2 cellular contexts compared by ENCODE assay signal in the genomic region with DNA sequence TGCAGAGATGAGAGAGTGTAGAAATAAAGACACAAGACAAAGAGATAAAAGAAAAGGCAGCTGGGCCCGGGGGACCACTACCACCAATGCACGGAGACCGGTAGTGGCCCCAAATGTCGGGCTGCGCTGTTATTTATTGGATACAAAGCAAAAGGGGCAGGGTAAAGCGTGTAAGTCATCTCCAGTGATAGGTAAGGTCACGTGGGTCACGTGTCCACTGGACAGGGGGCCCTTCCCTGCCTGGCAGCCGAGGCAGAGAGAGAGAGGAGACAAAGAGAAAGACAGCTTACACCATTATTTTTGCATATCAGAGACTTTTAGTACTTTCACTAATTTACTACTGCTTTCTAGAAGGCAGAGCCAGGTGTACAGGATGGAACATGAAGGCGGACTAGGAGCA. TPM values are rescaled to one million over a fixed set of nuclear protein-coding genes. Genes with fewer than 3 reads are reported as not detected.
DNase-seq lines count a peak whose midpoint lies in the region; ATAC-seq, FAIRE-seq and TF ChIP-seq lines count a peak whose summit lies in the region.
"Not testable (repeated sequence)": the region's sequence is repeated elsewhere in the genome, so short reads cannot be mapped to it uniquely, and the experiment has no call there.

No MANE protein-coding gene starts in this region.

- not testable (repeated sequence) for H3K9me3 ChIP-seq in GM12878 (replicated peaks; ENCODE audit: control insufficient read depth, insufficient read depth, low read length)

- H3K27me3 ChIP-seq in GM12878 (replicated peaks in 1 of 2; ENCODE audit: control insufficient read depth in 2 of 2, insufficient read depth in 2 of 2, low read length in 1 of 2) = not testable (repeated sequence)

- H3K9ac ChIP-seq in GM12878 (ENCODE audit: control insufficient read depth, insufficient read depth, low read length) = not testable (repeated sequence)

- not testable (repeated sequence) for H3K4me1 ChIP-seq in GM12878 (ENCODE audit: control insufficient read depth, insufficient read depth, low read length)

- H2AFZ ChIP-seq in GM12878 (ENCODE audit: control insufficient read depth, low read depth, low read length) = not testable (repeated sequence)

- RAD21 ChIA-PET in GM12878 (lab: Charles Lee; ENCODE audit: unreplicated experiment) = not testable (repeated sequence)

- 55% methylated on average over 10 of the region's 10 CpGs for WGBS in GM12878 (ENCODE audit: insufficient coverage, insufficient replicate concordance, low lambda C conversion rate, missing lambda C conversion rate)

- not testable (repeated sequence) for ATAC-seq in GM12878

- peaks cover 24% of the 10 kb centered on the region for H3K36me3 Mint-ChIP-seq in endothelial cell (ENCODE audit: low read depth, unreplicated experiment)

- in situ Hi-C loops in GM12878 (cut with MboI) = not testable (repeated sequence)

- DNase-seq in GM12878 (ENCODE audit: low read depth, low spot score); endothelial cell (ENCODE audit: low spot score): not testable (repeated sequence)

- H3K27ac ChIP-seq in GM12878 (ENCODE audit: control insufficient read depth, insufficient read depth) = not testable (repeated sequence)

- not testable (repeated sequence) for TF ChIP-seq RAD21 in GM12878 (IDR thresholded peaks at IDR 0.05; ENCODE audit: insufficient read depth, low read depth, low read length)

- not testable (repeated sequence) for H3K4me1 Mint-ChIP-seq in endothelial cell (ENCODE audit: unreplicated experiment)

- H3K4me3 Mint-ChIP-seq in endothelial cell (ENCODE audit: unreplicated experiment) = peak overlapping the region; percentile 51

- not testable (repeated sequence) for FAIRE-seq in GM12878 (lab: Jason Lieb, UNC)

- POLR2A ChIA-PET in GM12878 (lab: Charles Lee) = not testable (repeated sequence)

- not testable (repeated sequence) for H3K79me2 ChIP-seq in GM12878 (ENCODE audit: control insufficient read depth, insufficient read depth, low read length)

- not testable (repeated sequence) for TF ChIP-seq POLR2A in GM12878 (IDR thresholded peaks at IDR 0.05; ENCODE audit: low read depth, low read length)

- H3K4me2 ChIP-seq in GM12878 (ENCODE audit: control insufficient read depth, insufficient read depth) = not testable (repeated sequence)

- TF ChIP-seq CTCF in GM12878 (IDR thresholded peaks at IDR 0.05 in 2 of 3, conservative IDR thresholded peaks at IDR 0.05 in 1 of 3; ENCODE audit: control insufficient read depth in 2 of 3, extremely low read depth in 1 of 3, insufficient read depth in 1 of 3, low read depth in 3 of 3, low read length in 3 of 3); endothelial cell (IDR thresholded peaks at IDR 0.05; ENCODE audit: unreplicated experiment): not testable (repeated sequence)

- H3K27ac Mint-ChIP-seq in endothelial cell (ENCODE audit: unreplicated experiment) = not testable (repeated sequence)

- H3K9me3 Mint-ChIP-seq in endothelial cell (ENCODE audit: unreplicated experiment) = not testable (repeated sequence)

- TF ChIP-seq EP300 in GM12878 (IDR thresholded peaks at IDR 0.05; ENCODE audit: borderline replicate concordance in 1 of 2, control insufficient read depth in 1 of 2, low read depth in 2 of 2, low read length in 2 of 2) = not testable (repeated sequence)

- H4K20me1 ChIP-seq in GM12878 (ENCODE audit: control insufficient read depth, insufficient read depth) = not testable (repeated sequence)

- not testable (repeated sequence) for BruUV-seq in GM12878 (replicated peaks; lab: Mats Ljungman, UMichigan)

- intact Hi-C loops in GM12878 (cut with micrococcal nuclease; ENCODE audit: unreplicated experiment) = not testable (repeated sequence)

- H3K36me3 ChIP-seq in GM12878 (ENCODE audit: control insufficient read depth in 2 of 2, insufficient read depth in 2 of 2, low read length in 1 of 2) = not testable (repeated sequence)

- SMC1A ChIA-PET in GM12878 (lab: Charles Lee; ENCODE audit: uncharacterized antibody, unreplicated experiment) = interaction anchor here (1.8 kb wide), 1 partner anchor 164 kb away, joined by 5 read pairs; no protein-coding TSS in a partner anchor

- not testable (repeated sequence) for H3K27me3 Mint-ChIP-seq in endothelial cell (ENCODE audit: unreplicated experiment)

- CTCF ChIA-PET in GM12878 (lab: Yijun Ruan, JAX) = interaction anchor here (1.5 kb wide), 1 partner anchor 165 kb away, joined by 3 read pairs; no protein-coding TSS in a partner anchor

- not testable (repeated sequence) for H3K4me3 ChIP-seq in GM12878

TF ChIP-seq in GM12878, 131 proteins besides CTCF, POLR2A, EP300 and RAD21:
- TF ChIP-seq RAD51 (IDR thresholded peaks at IDR 0.05) (peak; percentile 79), BHLHE40 (IDR thresholded peaks at IDR 0.05; ENCODE audit: borderline replicate concordance in 1 of 2, low read depth in 2 of 2, low read length in 1 of 2) (peak in 1 of 2 experiments; percentile 52; a peak in 1 of 4 replicates)

RNA-seq across cellular contexts. Expression of gene ZNF525, which starts 5.4 kb away (rescaled TPM):
- 123 and 129 TPM in 2 replicates for total RNA-seq in GM12878 (2013; cell fraction: nucleolus; rRNA removed)
- total RNA-seq in GM12878 (2014; rRNA removed) (12.4 and 14.6 TPM in 2 replicates), GM12878 (2014; rRNA removed; fragmentation: Illumina TruSeq; extraction: Trizol) (18.1 and 18.9 TPM in 2 replicates), GM12878 (2021) (11.9 and 14.1 TPM in 2 replicates), endothelial cell (ENCODE audit: unreplicated experiment) (8.6 TPM)
- 6.5 TPM for polyA plus RNA-seq in GM12878 (2011; ENCODE audit: low read depth)
- polyA plus RNA-seq in GM12878 (2011; rRNA removed) (25.8 and 50.6 TPM in 2 replicates), GM12878 (2014; fragmentation: Illumina TruSeq; extraction: Trizol) (11.2 and 21.1 TPM in 2 replicates), GM12878 (2014; fragmentation: Nextera tagmentation; extraction: Ambion mirVana) (1 to 10 TPM; 3.0 to 4.0 TPM), GM12878 (2014; rRNA removed) (7.6 TPM in 2 replicates), GM12878 (2016; fragmentation: Nextera tagmentation; extraction: Ambion mirVana) (1 to 10 TPM; 7.1 TPM)
- polyA plus RNA-seq in GM12878 (2011; cell fraction: cytosol; rRNA removed) = 8.4 and 8.5 TPM in 2 replicates
- polyA plus RNA-seq in GM12878 (2011; cell fraction: nucleus; rRNA removed) = 35.3 and 38.5 TPM in 2 replicates
- 7.7 and 14.3 TPM in 2 replicates for polyA plus RNA-seq in GM12878 (2012)
- polyA minus RNA-seq in GM12878 (2011; rRNA and poly(A)+ RNA removed) = 26.3 and 38.7 TPM in 2 replicates
- polyA minus RNA-seq in GM12878 (2011; cell fraction: cytosol; rRNA and poly(A)+ RNA removed) = 10.2 and 11.2 TPM in 2 replicates
- polyA minus RNA-seq in GM12878 (2011; cell fraction: nucleus; rRNA and poly(A)+ RNA removed) = 18.5 and 23.2 TPM in 2 replicates

RNA-seq across cellular contexts. Expression of gene ZNF845, which starts 26.5 kb away (rescaled TPM):
- total RNA-seq in GM12878 (2013; cell fraction: nucleolus; rRNA removed) = 34.7 and 36.6 TPM in 2 replicates
- total RNA-seq in GM12878 (2014; rRNA removed) (4.1 and 5.2 TPM in 2 replicates), GM12878 (2014; rRNA removed; fragmentation: Illumina TruSeq; extraction: Trizol) (7.6 and 8.2 TPM in 2 replicates), GM12878 (2021) (3.6 and 4.2 TPM in 2 replicates), endothelial cell (ENCODE audit: unreplicated experiment) (8.6 TPM)
- polyA plus RNA-seq in GM12878 (2011; ENCODE audit: low read depth) = 2.3 TPM
- polyA plus RNA-seq in GM12878 (2011; rRNA removed) (6.0 and 10.7 TPM in 2 replicates), GM12878 (2014; fragmentation: Illumina TruSeq; extraction: Trizol) (4.2 and 4.3 TPM in 2 replicates), GM12878 (2014; fragmentation: Nextera tagmentation; extraction: Ambion mirVana) (under 1 TPM; 0.58 to 0.66 TPM), GM12878 (2014; rRNA removed) (1.6 and 2.3 TPM in 2 replicates), GM12878 (2016; fragmentation: Nextera tagmentation; extraction: Ambion mirVana) (1 to 10 TPM; 3.7 to 4.1 TPM)
- 1.6 and 2.0 TPM in 2 replicates for polyA plus RNA-seq in GM12878 (2011; cell fraction: cytosol; rRNA removed)
- 6.4 and 6.9 TPM in 2 replicates for polyA plus RNA-seq in GM12878 (2011; cell fraction: nucleus; rRNA removed)
- polyA plus RNA-seq in GM12878 (2012) = 3.2 and 3.7 TPM in 2 replicates
- polyA minus RNA-seq in GM12878 (2011; rRNA and poly(A)+ RNA removed) = 9.5 and 19.6 TPM in 2 replicates
- 4.7 and 5.4 TPM in 2 replicates for polyA minus RNA-seq in GM12878 (2011; cell fraction: cytosol; rRNA and poly(A)+ RNA removed)
- 5.7 and 7.7 TPM in 2 replicates for polyA minus RNA-seq in GM12878 (2011; cell fraction: nucleus; rRNA and poly(A)+ RNA removed)

RNA-seq across cellular contexts. Expression of gene ZNF765, which starts 34.9 kb away (rescaled TPM):
- total RNA-seq in GM12878 (2013; cell fraction: nucleolus; rRNA removed) = 102 and 107 TPM in 2 replicates
- total RNA-seq in GM12878 (2014; rRNA removed) (8.0 and 8.7 TPM in 2 replicates), GM12878 (2014; rRNA removed; fragmentation: Illumina TruSeq; extraction: Trizol) (12.6 and 13.4 TPM in 2 replicates), GM12878 (2021) (6.3 and 7.9 TPM in 2 replicates), endothelial cell (ENCODE audit: unreplicated experiment) (17.8 TPM)
- polyA plus RNA-seq in GM12878 (2011; ENCODE audit: low read depth) = 5.0 TPM
- polyA plus RNA-seq in GM12878 (2011; rRNA removed) (12.7 and 17.1 TPM in 2 replicates), GM12878 (2014; fragmentation: Illumina TruSeq; extraction: Trizol) (5.7 and 7.4 TPM in 2 replicates), GM12878 (2014; fragmentation: Nextera tagmentation; extraction: Ambion mirVana) (1 to 10 TPM; 2.9 to 4.2 TPM), GM12878 (2014; rRNA removed) (3.9 and 4.5 TPM in 2 replicates), GM12878 (2016; fragmentation: Nextera tagmentation; extraction: Ambion mirVana) (1 to 10 TPM; 7.6 to 9.4 TPM)
- 6.3 and 6.9 TPM in 2 replicates for polyA plus RNA-seq in GM12878 (2011; cell fraction: cytosol; rRNA removed)
- polyA plus RNA-seq in GM12878 (2011; cell fraction: nucleus; rRNA removed) = 27.1 and 36.9 TPM in 2 replicates
- 6.1 and 6.3 TPM in 2 replicates for polyA plus RNA-seq in GM12878 (2012)
- 20.0 and 30.8 TPM in 2 replicates for polyA minus RNA-seq in GM12878 (2011; rRNA and poly(A)+ RNA removed)
- polyA minus RNA-seq in GM12878 (2011; cell fraction: cytosol; rRNA and poly(A)+ RNA removed) = 5.5 and 6.1 TPM in 2 replicates
- polyA minus RNA-seq in GM12878 (2011; cell fraction: nucleus; rRNA and poly(A)+ RNA removed) = 16.6 and 19.3 TPM in 2 replicates
